In the genomic region with DNA sequence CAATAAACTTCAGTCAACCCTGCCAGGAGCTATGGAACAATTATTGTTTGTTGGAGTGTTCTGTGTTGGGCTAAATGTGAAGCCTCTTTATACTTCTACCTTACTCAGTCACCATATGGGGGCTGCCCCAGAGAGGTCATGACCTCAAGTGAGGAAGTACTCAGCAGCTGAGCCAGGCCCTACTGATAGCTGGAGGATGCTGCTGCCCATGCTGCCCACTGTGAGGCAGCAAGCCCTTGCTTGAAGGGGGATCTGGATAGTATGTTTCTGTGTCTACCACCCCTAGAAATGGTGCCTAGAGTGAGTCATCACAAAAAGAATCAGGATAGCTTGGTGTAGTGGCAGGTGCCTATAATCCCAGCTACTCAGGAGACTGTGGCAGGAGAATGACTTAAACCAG, we compare ENCODE assay signal across 1 cellular context.
TF ChIP-seq lines count a peak whose summit lies in the region.

No MANE protein-coding gene starts in this region.

TF ChIP-seq in GM12878, 131 proteins besides CTCF, POLR2A, EP300 and RAD21:
- peak; percentile 75 for TF ChIP-seq NR2C1 (IDR thresholded peaks at IDR 0.05)
- no peak for TF ChIP-seq RBBP5 (conservative IDR thresholded peaks at IDR 0.05)
- TF ChIP-seq FOS (IDR thresholded peaks at IDR 0.05; ENCODE audit: borderline replicate concordance, extremely low read depth, insufficient read length): no peak
- TF ChIP-seq NFYA (IDR thresholded peaks at IDR 0.05; ENCODE audit: borderline replicate concordance, low read depth, low read length): no peak
- TF ChIP-seq NBN (IDR thresholded peaks at IDR 0.05): no peak
- TF ChIP-seq, protein P1, sequence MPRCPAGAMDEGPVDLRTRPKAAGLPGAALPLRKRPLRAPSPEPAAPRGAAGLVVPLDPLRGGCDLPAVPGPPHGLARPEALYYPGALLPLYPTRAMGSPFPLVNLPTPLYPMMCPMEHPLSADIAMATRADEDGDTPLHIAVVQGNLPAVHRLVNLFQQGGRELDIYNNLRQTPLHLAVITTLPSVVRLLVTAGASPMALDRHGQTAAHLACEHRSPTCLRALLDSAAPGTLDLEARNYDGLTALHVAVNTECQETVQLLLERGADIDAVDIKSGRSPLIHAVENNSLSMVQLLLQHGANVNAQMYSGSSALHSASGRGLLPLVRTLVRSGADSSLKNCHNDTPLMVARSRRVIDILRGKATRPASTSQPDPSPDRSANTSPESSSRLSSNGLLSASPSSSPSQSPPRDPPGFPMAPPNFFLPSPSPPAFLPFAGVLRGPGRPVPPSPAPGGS (IDR thresholded peaks at IDR 0.05; ENCODE audit: borderline replicate concordance, insufficient read depth, low read depth, low read length, poor library complexity, severe bottlenecking): no peak
- no peak for TF ChIP-seq KDM1A (IDR thresholded peaks at IDR 0.05; ENCODE audit: borderline replicate concordance)
- no peak for TF ChIP-seq NR2C2 (IDR thresholded peaks at IDR 0.05; ENCODE audit: borderline replicate concordance, control insufficient read depth, insufficient read length, low read depth)
- peak; percentile 59; the same call in 1 of the 2 replicates for TF ChIP-seq SPI1 (IDR thresholded peaks at IDR 0.05; ENCODE audit: borderline replicate concordance, insufficient read depth, low read depth, low read length)
- no peak for TF ChIP-seq HCFC1 (IDR thresholded peaks at IDR 0.05; ENCODE audit: low read length)
- TF ChIP-seq, protein P2, sequence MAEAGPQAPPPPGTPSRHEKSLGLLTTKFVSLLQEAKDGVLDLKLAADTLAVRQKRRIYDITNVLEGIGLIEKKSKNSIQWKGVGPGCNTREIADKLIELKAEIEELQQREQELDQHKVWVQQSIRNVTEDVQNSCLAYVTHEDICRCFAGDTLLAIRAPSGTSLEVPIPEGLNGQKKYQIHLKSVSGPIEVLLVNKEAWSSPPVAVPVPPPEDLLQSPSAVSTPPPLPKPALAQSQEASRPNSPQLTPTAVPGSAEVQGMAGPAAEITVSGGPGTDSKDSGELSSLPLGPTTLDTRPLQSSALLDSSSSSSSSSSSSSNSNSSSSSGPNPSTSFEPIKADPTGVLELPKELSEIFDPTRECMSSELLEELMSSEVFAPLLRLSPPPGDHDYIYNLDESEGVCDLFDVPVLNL (IDR thresholded peaks at IDR 0.05; ENCODE audit: low read depth, low read length): no peak
- TF ChIP-seq WRNIP1 (IDR thresholded peaks at IDR 0.05; ENCODE audit: borderline replicate concordance, low read depth, low read length): no peak
- TF ChIP-seq, protein P3, sequence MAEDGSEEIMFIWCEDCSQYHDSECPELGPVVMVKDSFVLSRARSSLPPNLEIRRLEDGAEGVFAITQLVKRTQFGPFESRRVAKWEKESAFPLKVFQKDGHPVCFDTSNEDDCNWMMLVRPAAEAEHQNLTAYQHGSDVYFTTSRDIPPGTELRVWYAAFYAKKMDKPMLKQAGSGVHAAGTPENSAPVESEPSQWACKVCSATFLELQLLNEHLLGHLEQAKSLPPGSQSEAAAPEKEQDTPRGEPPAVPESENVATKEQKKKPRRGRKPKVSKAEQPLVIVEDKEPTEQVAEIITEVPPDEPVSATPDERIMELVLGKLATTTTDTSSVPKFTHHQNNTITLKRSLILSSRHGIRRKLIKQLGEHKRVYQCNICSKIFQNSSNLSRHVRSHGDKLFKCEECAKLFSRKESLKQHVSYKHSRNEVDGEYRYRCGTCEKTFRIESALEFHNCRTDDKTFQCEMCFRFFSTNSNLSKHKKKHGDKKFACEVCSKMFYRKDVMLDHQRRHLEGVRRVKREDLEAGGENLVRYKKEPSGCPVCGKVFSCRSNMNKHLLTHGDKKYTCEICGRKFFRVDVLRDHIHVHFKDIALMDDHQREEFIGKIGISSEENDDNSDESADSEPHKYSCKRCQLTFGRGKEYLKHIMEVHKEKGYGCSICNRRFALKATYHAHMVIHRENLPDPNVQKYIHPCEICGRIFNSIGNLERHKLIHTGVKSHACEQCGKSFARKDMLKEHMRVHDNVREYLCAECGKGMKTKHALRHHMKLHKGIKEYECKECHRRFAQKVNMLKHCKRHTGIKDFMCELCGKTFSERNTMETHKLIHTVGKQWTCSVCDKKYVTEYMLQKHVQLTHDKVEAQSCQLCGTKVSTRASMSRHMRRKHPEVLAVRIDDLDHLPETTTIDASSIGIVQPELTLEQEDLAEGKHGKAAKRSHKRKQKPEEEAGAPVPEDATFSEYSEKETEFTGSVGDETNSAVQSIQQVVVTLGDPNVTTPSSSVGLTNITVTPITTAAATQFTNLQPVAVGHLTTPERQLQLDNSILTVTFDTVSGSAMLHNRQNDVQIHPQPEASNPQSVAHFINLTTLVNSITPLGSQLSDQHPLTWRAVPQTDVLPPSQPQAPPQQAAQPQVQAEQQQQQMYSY (CRISPR knock-in tag; IDR thresholded peaks at IDR 0.05): no peak
- TF ChIP-seq RUNX3 (IDR thresholded peaks at IDR 0.05; ENCODE audit: low read length): 0 out of 2 replicates have a peak, but pooled peaks have one; percentile 15
- TF ChIP-seq, protein P4, sequence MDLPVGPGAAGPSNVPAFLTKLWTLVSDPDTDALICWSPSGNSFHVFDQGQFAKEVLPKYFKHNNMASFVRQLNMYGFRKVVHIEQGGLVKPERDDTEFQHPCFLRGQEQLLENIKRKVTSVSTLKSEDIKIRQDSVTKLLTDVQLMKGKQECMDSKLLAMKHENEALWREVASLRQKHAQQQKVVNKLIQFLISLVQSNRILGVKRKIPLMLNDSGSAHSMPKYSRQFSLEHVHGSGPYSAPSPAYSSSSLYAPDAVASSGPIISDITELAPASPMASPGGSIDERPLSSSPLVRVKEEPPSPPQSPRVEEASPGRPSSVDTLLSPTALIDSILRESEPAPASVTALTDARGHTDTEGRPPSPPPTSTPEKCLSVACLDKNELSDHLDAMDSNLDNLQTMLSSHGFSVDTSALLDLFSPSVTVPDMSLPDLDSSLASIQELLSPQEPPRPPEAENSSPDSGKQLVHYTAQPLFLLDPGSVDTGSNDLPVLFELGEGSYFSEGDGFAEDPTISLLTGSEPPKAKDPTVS (IDR thresholded peaks at IDR 0.05; ENCODE audit: low read depth, low read length): no peak
- TF ChIP-seq SIX5 (IDR thresholded peaks at IDR 0.05; ENCODE audit: low read depth, low read length, severe bottlenecking): no peak
- TF ChIP-seq PAX5 (IDR thresholded peaks at IDR 0.05; ENCODE audit: borderline replicate concordance, low read depth, low read length): no peak
- peak; percentile 79 for TF ChIP-seq NR2F1 (conservative IDR thresholded peaks at IDR 0.05)
- no peak for TF ChIP-seq EED (IDR thresholded peaks at IDR 0.05; ENCODE audit: low read depth)
- no peak for TF ChIP-seq POLR2AphosphoS5 (IDR thresholded peaks at IDR 0.05; ENCODE audit: low read length)
- TF ChIP-seq FOXK2 (IDR thresholded peaks at IDR 0.05): no peak
